In the genomic region with DNA sequence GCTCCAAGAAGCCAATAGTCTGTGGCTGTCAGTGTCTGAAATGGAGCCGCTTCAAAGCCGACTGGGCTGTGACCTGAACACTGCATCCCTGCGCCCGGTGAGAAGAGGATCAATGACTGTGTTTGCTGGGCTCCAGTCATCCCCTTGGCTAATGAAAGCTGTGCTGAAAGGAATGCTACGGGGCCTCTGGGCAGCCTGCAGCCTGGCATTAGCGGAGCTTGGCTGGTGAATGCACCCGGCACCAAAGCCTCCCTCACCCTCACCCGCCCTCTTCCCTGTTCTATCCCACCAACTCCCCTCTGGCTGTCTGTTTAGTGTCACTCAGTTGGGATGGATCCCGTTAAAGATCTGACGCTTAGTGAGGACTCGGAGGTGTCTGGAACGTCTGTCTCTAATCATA, we compare ENCODE assay signal across 1 cellular context.
TF ChIP-seq lines count a peak whose summit lies in the region.

No MANE protein-coding gene starts in this region.

TF ChIP-seq in GM23338, 12 proteins besides CTCF, POLR2A, EP300 and RAD21 (continued from another document):
- TF ChIP-seq, protein P1, sequence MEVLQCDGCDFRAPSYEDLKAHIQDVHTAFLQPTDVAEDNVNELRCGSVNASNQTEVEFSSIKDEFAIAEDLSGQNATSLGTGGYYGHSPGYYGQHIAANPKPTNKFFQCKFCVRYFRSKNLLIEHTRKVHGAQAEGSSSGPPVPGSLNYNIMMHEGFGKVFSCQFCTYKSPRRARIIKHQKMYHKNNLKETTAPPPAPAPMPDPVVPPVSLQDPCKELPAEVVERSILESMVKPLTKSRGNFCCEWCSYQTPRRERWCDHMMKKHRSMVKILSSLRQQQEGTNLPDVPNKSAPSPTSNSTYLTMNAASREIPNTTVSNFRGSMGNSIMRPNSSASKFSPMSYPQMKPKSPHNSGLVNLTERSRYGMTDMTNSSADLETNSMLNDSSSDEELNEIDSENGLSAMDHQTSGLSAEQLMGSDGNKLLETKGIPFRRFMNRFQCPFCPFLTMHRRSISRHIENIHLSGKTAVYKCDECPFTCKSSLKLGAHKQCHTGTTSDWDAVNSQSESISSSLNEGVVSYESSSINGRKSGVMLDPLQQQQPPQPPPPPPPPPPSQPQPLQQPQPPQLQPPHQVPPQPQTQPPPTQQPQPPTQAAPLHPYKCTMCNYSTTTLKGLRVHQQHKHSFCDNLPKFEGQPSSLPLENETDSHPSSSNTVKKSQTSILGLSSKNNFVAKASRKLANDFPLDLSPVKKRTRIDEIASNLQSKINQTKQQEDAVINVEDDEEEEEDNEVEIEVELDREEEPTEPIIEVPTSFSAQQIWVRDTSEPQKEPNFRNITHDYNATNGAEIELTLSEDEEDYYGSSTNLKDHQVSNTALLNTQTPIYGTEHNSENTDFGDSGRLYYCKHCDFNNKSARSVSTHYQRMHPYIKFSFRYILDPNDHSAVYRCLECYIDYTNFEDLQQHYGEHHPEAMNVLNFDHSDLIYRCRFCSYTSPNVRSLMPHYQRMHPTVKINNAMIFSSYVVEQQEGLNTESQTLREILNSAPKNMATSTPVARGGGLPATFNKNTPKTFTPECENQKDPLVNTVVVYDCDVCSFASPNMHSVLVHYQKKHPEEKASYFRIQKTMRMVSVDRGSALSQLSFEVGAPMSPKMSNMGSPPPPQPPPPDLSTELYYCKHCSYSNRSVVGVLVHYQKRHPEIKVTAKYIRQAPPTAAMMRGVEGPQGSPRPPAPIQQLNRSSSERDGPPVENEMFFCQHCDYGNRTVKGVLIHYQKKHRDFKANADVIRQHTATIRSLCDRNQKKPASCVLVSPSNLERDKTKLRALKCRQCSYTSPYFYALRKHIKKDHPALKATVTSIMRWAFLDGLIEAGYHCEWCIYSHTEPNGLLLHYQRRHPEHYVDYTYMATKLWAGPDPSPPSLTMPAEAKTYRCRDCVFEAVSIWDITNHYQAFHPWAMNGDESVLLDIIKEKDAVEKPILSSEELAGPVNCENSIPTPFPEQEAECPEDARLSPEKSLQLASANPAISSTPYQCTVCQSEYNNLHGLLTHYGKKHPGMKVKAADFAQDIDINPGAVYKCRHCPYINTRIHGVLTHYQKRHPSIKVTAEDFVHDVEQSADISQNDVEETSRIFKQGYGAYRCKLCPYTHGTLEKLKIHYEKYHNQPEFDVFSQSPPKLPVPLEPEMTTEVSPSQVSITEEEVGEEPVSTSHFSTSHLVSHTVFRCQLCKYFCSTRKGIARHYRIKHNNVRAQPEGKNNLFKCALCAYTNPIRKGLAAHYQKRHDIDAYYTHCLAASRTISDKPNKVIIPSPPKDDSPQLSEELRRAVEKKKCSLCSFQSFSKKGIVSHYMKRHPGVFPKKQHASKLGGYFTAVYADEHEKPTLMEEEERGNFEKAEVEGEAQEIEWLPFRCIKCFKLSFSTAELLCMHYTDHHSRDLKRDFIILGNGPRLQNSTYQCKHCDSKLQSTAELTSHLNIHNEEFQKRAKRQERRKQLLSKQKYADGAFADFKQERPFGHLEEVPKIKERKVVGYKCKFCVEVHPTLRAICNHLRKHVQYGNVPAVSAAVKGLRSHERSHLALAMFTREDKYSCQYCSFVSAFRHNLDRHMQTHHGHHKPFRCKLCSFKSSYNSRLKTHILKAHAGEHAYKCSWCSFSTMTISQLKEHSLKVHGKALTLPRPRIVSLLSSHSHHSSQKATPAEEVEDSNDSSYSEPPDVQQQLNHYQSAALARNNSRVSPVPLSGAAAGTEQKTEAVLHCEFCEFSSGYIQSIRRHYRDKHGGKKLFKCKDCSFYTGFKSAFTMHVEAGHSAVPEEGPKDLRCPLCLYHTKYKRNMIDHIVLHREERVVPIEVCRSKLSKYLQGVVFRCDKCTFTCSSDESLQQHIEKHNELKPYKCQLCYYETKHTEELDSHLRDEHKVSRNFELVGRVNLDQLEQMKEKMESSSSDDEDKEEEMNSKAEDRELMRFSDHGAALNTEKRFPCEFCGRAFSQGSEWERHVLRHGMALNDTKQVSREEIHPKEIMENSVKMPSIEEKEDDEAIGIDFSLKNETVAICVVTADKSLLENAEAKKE (CRISPR knock-in tag; IDR thresholded peaks at IDR 0.05): no peak
- no peak for TF ChIP-seq EZH2 (IDR thresholded peaks at IDR 0.05; ENCODE audit: low read depth, unreplicated experiment)
- no peak for TF ChIP-seq ZNF114 (CRISPR knock-in tag; IDR thresholded peaks at IDR 0.05)
- no peak for TF ChIP-seq ZNF331 (CRISPR knock-in tag; IDR thresholded peaks at IDR 0.05; ENCODE audit: low read depth)
- TF ChIP-seq, protein P2, sequence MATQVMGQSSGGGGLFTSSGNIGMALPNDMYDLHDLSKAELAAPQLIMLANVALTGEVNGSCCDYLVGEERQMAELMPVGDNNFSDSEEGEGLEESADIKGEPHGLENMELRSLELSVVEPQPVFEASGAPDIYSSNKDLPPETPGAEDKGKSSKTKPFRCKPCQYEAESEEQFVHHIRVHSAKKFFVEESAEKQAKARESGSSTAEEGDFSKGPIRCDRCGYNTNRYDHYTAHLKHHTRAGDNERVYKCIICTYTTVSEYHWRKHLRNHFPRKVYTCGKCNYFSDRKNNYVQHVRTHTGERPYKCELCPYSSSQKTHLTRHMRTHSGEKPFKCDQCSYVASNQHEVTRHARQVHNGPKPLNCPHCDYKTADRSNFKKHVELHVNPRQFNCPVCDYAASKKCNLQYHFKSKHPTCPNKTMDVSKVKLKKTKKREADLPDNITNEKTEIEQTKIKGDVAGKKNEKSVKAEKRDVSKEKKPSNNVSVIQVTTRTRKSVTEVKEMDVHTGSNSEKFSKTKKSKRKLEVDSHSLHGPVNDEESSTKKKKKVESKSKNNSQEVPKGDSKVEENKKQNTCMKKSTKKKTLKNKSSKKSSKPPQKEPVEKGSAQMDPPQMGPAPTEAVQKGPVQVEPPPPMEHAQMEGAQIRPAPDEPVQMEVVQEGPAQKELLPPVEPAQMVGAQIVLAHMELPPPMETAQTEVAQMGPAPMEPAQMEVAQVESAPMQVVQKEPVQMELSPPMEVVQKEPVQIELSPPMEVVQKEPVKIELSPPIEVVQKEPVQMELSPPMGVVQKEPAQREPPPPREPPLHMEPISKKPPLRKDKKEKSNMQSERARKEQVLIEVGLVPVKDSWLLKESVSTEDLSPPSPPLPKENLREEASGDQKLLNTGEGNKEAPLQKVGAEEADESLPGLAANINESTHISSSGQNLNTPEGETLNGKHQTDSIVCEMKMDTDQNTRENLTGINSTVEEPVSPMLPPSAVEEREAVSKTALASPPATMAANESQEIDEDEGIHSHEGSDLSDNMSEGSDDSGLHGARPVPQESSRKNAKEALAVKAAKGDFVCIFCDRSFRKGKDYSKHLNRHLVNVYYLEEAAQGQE (IDR thresholded peaks at IDR 0.05; ENCODE audit: unreplicated experiment): no peak
- no peak for TF ChIP-seq CREB1 (CRISPR knock-in tag; IDR thresholded peaks at IDR 0.05; ENCODE audit: low read depth)
- TF ChIP-seq, protein P3, sequence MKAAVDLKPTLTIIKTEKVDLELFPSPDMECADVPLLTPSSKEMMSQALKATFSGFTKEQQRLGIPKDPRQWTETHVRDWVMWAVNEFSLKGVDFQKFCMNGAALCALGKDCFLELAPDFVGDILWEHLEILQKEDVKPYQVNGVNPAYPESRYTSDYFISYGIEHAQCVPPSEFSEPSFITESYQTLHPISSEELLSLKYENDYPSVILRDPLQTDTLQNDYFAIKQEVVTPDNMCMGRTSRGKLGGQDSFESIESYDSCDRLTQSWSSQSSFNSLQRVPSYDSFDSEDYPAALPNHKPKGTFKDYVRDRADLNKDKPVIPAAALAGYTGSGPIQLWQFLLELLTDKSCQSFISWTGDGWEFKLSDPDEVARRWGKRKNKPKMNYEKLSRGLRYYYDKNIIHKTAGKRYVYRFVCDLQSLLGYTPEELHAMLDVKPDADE (IDR thresholded peaks at IDR 0.05): no peak
- no peak for TF ChIP-seq POLR2AphosphoS5 (IDR thresholded peaks at IDR 0.05; ENCODE audit: low read depth)
